In genomic region chrX:143945171-143945570, GRCh38 we compare ENCODE assay signal across 19 cellular contexts.
A peak's percentile ranks its signal among the peaks of the same experiment; 100 is the strongest.
DNase-seq lines count a peak whose midpoint lies in the region; ATAC-seq, FAIRE-seq and TF ChIP-seq lines count a peak whose summit lies in the region.
"Had no signal": no experiment of that assay in that cellular context is flagged by ENCODE, and none has a peak within 500 bp of the region (broad histone marks: within the 10 kb centered on the region; RNA-seq: fewer than 3 reads in every experiment).

No MANE protein-coding gene starts in this region.

- H4K20me1 ChIP-seq in keratinocyte (ENCODE audit: control insufficient read depth, extremely low read depth, insufficient read depth, low read length), result no peaks in the 10 kb centered on the region

- peaks cover 4% of the 10 kb centered on the region for H3K4me1 ChIP-seq in keratinocyte (ENCODE audit: control insufficient read depth, extremely low read depth, insufficient read depth, low read length)

- H3K9me1 ChIP-seq in keratinocyte (ENCODE audit: control insufficient read depth, extremely low read depth, insufficient read depth, low read length), result no peaks in the 10 kb centered on the region

- H3K27me3 Mint-ChIP-seq in activated CD8-positive, alpha-beta memory T cell treated with anti-CD3 and anti-CD28 coated beads, Interleukin-2, amount 10 ng/mL, durations not matched to agents 7 days and 5 days, result no peaks in the 10 kb centered on the region
- H3K27me3 Mint-ChIP-seq: CD4-positive, alpha-beta memory T cell had no signal

- FAIRE-seq in bronchial epithelial cell (lab: Jason Lieb, UNC) (no peak), keratinocyte (lab: Jason Lieb, UNC) (no peak)
- FAIRE-seq: G401.6, GM12892, GM19239, H1 had no signal

- ATAC-seq in omental fat pad (ENCODE audit: low FRiP score), result no peak
- ATAC-seq in activated CD8-positive, alpha-beta memory T cell treated with anti-CD3 and anti-CD28 coated beads, Interleukin-2, amount 10 ng/mL, durations not matched to agents 7 days and 5 days, result no peak
- no peak for ATAC-seq in GM18909 (IDR thresholded peaks at IDR 0.05; ENCODE audit: poor library complexity, unreplicated experiment)

- H3K27me3 ChIP-seq in bronchial epithelial cell (ENCODE audit: control insufficient read depth, insufficient read depth, low read length) (no peaks in the 10 kb centered on the region), keratinocyte (ENCODE audit: control insufficient read depth, extremely low read depth, insufficient read depth, low read length) (no peaks in the 10 kb centered on the region)

- H3K27ac Mint-ChIP-seq in activated CD8-positive, alpha-beta memory T cell treated with anti-CD3 and anti-CD28 coated beads, Interleukin-2, amount 10 ng/mL, durations not matched to agents 7 days and 5 days, result no peak overlapping the region
- H3K27ac Mint-ChIP-seq: CD4-positive, alpha-beta memory T cell had no signal

- CTCF ChIA-PET in activated CD8-positive, alpha-beta memory T cell treated with anti-CD3 and anti-CD28 coated beads, Interleukin-2, amount 10 ng/mL, durations not matched to agents 7 days and 5 days (lab: Charles Lee), result no interaction called here

- no peak overlapping the region for H3K9ac ChIP-seq in keratinocyte (ENCODE audit: control insufficient read depth, extremely low read depth, insufficient read depth, low read length)
- H3K9ac ChIP-seq: GM23248 had no signal

- DNase-seq in bronchial epithelial cell (ENCODE audit: low read depth), result peak; percentile 64
- DNase-seq in epithelial cell of prostate (ENCODE audit: low read depth, low spot score), result no peak
- peak; percentile 5 for DNase-seq in keratinocyte (ENCODE audit: low read depth, low spot score)
- DNase-seq in omental fat pad (ENCODE audit: low spot score), result no peak
- no peak for DNase-seq in activated CD8-positive, alpha-beta memory T cell treated with anti-CD3 and anti-CD28 coated beads, Interleukin-2, amount 10 ng/mL, durations not matched to agents 7 days and 5 days
- DNase-seq: C1 segment of cervical spinal cord; Calu3; CD4-positive, alpha-beta memory T cell; COR-L47; DMS53; DND-41; GM23248; H7; HCEC 1CT had no signal

- H3K4me1 Mint-ChIP-seq in activated CD8-positive, alpha-beta memory T cell treated with anti-CD3 and anti-CD28 coated beads, Interleukin-2, amount 10 ng/mL, durations not matched to agents 7 days and 5 days, result no peaks in the 10 kb centered on the region
- H3K4me1 Mint-ChIP-seq: CD4-positive, alpha-beta memory T cell had no signal

- peak overlapping the region; percentile 63 for H3K4me2 ChIP-seq in keratinocyte (ENCODE audit: control insufficient read depth, extremely low read depth, insufficient read depth, low read depth, low read length)

- no peaks in the 10 kb centered on the region for H3K36me3 Mint-ChIP-seq in activated CD8-positive, alpha-beta memory T cell treated with anti-CD3 and anti-CD28 coated beads, Interleukin-2, amount 10 ng/mL, durations not matched to agents 7 days and 5 days
- H3K36me3 Mint-ChIP-seq: CD4-positive, alpha-beta memory T cell had no signal

- dilution Hi-C loops in keratinocyte (cut with MboI; ENCODE audit: extremely low pct_ligation_motif_present, low sequenced_read_pairs), result no loop called here

- H3K9me3 ChIP-seq in keratinocyte (ENCODE audit: control insufficient read depth, low read depth, low read length), result no peaks in the 10 kb centered on the region

- H3K36me3 ChIP-seq in bronchial epithelial cell (ENCODE audit: control insufficient read depth, insufficient read depth, low read length) (no peaks in the 10 kb centered on the region), keratinocyte (ENCODE audit: control insufficient read depth in 2 of 2, extremely low read depth in 1 of 2, insufficient read depth in 2 of 2, low read length in 2 of 2) (no peaks in the 10 kb centered on the region)

- H3K27ac ChIP-seq in epithelial cell of prostate, result peak overlapping the region; percentile 16
- H3K27ac ChIP-seq in keratinocyte (ENCODE audit: control insufficient read depth, insufficient read depth, low read length), result no peak overlapping the region
- H3K27ac ChIP-seq: GM23248 had no signal

- H3K4me3 ChIP-seq in bronchial epithelial cell (ENCODE audit: low read depth, low read length) (no peak overlapping the region), keratinocyte (ENCODE audit: control insufficient read depth in 2 of 3, extremely low read depth in 1 of 3, insufficient read depth in 2 of 3, low read depth in 1 of 3, low read length in 3 of 3) (no peak overlapping the region)
- H3K4me3 ChIP-seq: GM23248 had no signal

- no peak for TF ChIP-seq CTCF in bronchial epithelial cell (IDR thresholded peaks at IDR 0.05; ENCODE audit: insufficient read depth, low read length, severe bottlenecking)
- no peak for TF ChIP-seq CTCF in keratinocyte (optimal IDR thresholded peaks at IDR 0.05 in 1 of 3, IDR thresholded peaks at IDR 0.05 in 1 of 3, conservative IDR thresholded peaks at IDR 0.05 in 1 of 3; ENCODE audit: extremely low read depth in 1 of 3, insufficient read depth in 2 of 3, low read length in 3 of 3)
- TF ChIP-seq CTCF in omental fat pad (IDR thresholded peaks at IDR 0.05), result no peak

- H2AFZ ChIP-seq in keratinocyte (ENCODE audit: control insufficient read depth, low read length), result no peak overlapping the region
- H2AFZ ChIP-seq: GM23248 had no signal

- no peaks in the 10 kb centered on the region for H3K9me3 Mint-ChIP-seq in activated CD8-positive, alpha-beta memory T cell treated with anti-CD3 and anti-CD28 coated beads, Interleukin-2, amount 10 ng/mL, durations not matched to agents 7 days and 5 days (ENCODE audit: low read depth)

- H3K4me3 Mint-ChIP-seq in activated CD8-positive, alpha-beta memory T cell treated with anti-CD3 and anti-CD28 coated beads, Interleukin-2, amount 10 ng/mL, durations not matched to agents 7 days and 5 days, result no peak overlapping the region
- H3K4me3 Mint-ChIP-seq: CD4-positive, alpha-beta memory T cell had no signal

- no peaks in the 10 kb centered on the region for H3K79me2 ChIP-seq in keratinocyte (ENCODE audit: control insufficient read depth, insufficient read depth, low read length)

Comparison
In these comparisons a context has a peak if more than half of its experiments do, and no peak if none do; other contexts are left out.
1. DNase-seq: peak in bronchial epithelial cell (single experiment) and keratinocyte (single experiment); none in epithelial cell of prostate (single experiment), omental fat pad (single experiment) and activated CD8-positive, alpha-beta memory T cell treated with anti-CD3 and anti-CD28 coated beads, Interleukin-2, amount 10 ng/mL, durations not matched to agents 7 days and 5 days (single experiment).